In the genomic region with DNA sequence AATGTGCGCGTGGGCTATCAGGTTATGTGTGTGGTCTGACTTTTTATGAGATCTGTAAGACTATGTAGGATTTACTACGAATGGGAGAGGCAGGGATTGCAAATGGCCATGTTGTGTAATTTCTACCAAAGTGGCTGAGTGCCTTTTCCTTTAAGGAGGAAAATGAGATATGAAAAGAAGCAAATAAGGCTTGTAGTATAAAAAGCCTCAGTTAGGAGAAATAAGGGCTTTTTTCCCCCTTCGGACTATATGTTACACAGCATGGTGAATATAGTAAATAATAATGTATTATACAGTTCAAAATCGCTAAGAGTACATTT, we compare ENCODE assay signal across 8 cellular contexts. TPM values are rescaled to one million over a fixed set of nuclear protein-coding genes. Genes with fewer than 3 reads are reported as not detected.
DNase-seq lines count a peak whose midpoint lies in the region; TF ChIP-seq lines count a peak whose summit lies in the region.

No MANE protein-coding gene starts in this region.

- DNase-seq in LNCaP clone FGC (ENCODE audit: low read depth) (no peak), dorsolateral prefrontal cortex (no peak), GOT3 (lab: John Stamatoyannopoulos, UW) (no peak), GM19238 (ENCODE audit: insufficient read length, low spot score) (no peak), NCI-H187 (lab: John Stamatoyannopoulos, UW) (no peak)
- no peak for DNase-seq in stimulated activated naive CD4-positive, alpha-beta T cell treated with Interleukin-2 at 50 U/mL for 16 hours (lab: John Stamatoyannopoulos, UW)

- TF ChIP-seq CTCF in LNCaP clone FGC (IDR thresholded peaks at IDR 0.05; ENCODE audit: control insufficient read depth, extremely low read depth, insufficient read depth) = no peak
- TF ChIP-seq CTCF in dorsolateral prefrontal cortex (IDR thresholded peaks at IDR 0.05 in 54 of 56, conservative IDR thresholded peaks at IDR 0.05 in 2 of 56; ENCODE audit: low read depth in 1 of 56, partially characterized antibody in 56 of 56) = no peak
- no peak for TF ChIP-seq CTCF in nephron (IDR thresholded peaks at IDR 0.05; ENCODE audit: unreplicated experiment in 3 of 3)

- H3K9me3 ChIP-seq in BLaER1 = no peaks in the 10 kb centered on the region

- H3K9ac ChIP-seq in BLaER1 = peak overlapping the region; percentile 80

- peaks cover 13% of the 10 kb centered on the region; the same call in 1 of the 2 replicates for H3K36me3 ChIP-seq in BLaER1

- H3K4me3 Mint-ChIP-seq in nephron = peak overlapping the region; percentile 87 to 94 (median 90)

- intact Hi-C loops in dorsolateral prefrontal cortex (cut with DNase I) = loop anchor here (10.0 kb wide), 2 partner anchors 131 to 261 kb away; a partner anchor contains a TSS

- H3K27me3 Mint-ChIP-seq in nephron (ENCODE audit: low read depth) = no peaks in the 10 kb centered on the region

- H3K27ac ChIP-seq in BLaER1 (peak overlapping the region; percentile 74), dorsolateral prefrontal cortex (peak overlapping the region in 55 of 59 donors; percentile 26 to 90 (median 76))

- H3K27me3 ChIP-seq in BLaER1 (no peaks in the 10 kb centered on the region), dorsolateral prefrontal cortex (no peaks in the 10 kb centered on the region)

- peaks cover 26% of the 10 kb centered on the region for H3K9me3 Mint-ChIP-seq in nephron

- peaks cover 19% of the 10 kb centered on the region for H3K4me1 Mint-ChIP-seq in nephron

- H3K4me2 ChIP-seq in BLaER1 = peak overlapping the region; percentile 82

- peaks cover 15% of the 10 kb centered on the region for H3K4me1 ChIP-seq in BLaER1

- H3K27ac Mint-ChIP-seq in nephron = peak overlapping the region; percentile 98 to 99 (median 98)

- H4K20me1 ChIP-seq in BLaER1 = no peaks in the 10 kb centered on the region

- peaks cover 8% of the 10 kb centered on the region for H3K36me3 Mint-ChIP-seq in nephron (ENCODE audit: low read depth)

- H3K4me3 ChIP-seq in BLaER1 = peak overlapping the region; percentile 95
- H3K4me3 ChIP-seq in LNCaP clone FGC (ENCODE audit: low read depth, low read length) = peak overlapping the region; percentile 97
- H3K4me3 ChIP-seq in dorsolateral prefrontal cortex = peak overlapping the region; percentile 63 to 99 (median 92)

RNA-seq across cellular contexts. Expression of a gene that starts 0.4 kb away (rescaled TPM):
- 10 to 100 TPM in 119 of 120 experiments, 1 to 10 TPM in 1; 7.6 to 51.7 (median 22.4) TPM for total RNA-seq in dorsolateral prefrontal cortex
